In the genomic region with DNA sequence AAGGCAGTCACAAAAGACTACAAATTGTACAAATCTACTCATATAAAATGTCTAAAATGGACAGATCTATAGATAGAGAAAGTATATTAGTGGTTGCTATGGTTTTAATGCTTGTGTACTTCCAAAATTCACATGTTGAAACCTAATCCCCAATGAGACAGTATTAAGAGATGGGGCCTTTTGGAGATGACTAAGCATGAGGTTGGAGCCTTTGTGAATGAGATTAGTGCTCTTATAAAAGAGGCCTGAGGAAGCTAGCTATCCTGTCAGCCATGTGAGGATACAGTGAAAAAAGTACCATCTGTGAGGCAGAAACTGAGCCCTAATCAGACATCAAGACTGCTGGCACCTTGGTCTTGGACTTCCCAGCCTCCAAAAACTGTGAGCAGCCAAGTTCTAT, we compare ENCODE assay signal across 23 cellular contexts.
A peak's percentile ranks its signal among the peaks of the same experiment; 100 is the strongest.
DNase-seq lines count a peak whose midpoint lies in the region; ATAC-seq and TF ChIP-seq lines count a peak whose summit lies in the region.
"Had no signal": no experiment of that assay in that cellular context is flagged by ENCODE, and none has a peak within 500 bp of the region (broad histone marks: within the 10 kb centered on the region; RNA-seq: fewer than 3 reads in every experiment).

No MANE protein-coding gene starts in this region.

- no TSS peak for BruUV-seq in IMR-90 (replicated peaks; lab: Mats Ljungman, UMichigan)

- H4K91ac ChIP-seq in IMR-90 (ENCODE audit: insufficient read depth, low read depth, low read length): no peak overlapping the region
- H4K91ac ChIP-seq in neuronal stem cell (ENCODE audit: low read depth, low read length, poor library complexity): no peak overlapping the region

- intact Hi-C loops in IMR-90 (cut with micrococcal nuclease): no loop called here

- H3K9me3 ChIP-seq in IMR-90 (ENCODE audit: control insufficient read depth, insufficient read depth, low read length): no peaks in the 10 kb centered on the region
- no peaks in the 10 kb centered on the region for H3K9me3 ChIP-seq in neuronal stem cell (replicated peaks in 1 of 2; ENCODE audit: control insufficient read depth in 2 of 2, insufficient read depth in 1 of 2, low read depth in 1 of 2, low read length in 2 of 2)
- H3K9me3 ChIP-seq: spleen had no signal

- H2BK15ac ChIP-seq in IMR-90 (ENCODE audit: low read depth, low read length) (no peak overlapping the region), neuronal stem cell (ENCODE audit: low read length) (no peak overlapping the region)

- H3K36me3 ChIP-seq in IMR-90 (ENCODE audit: control insufficient read depth, insufficient read depth, low read length): no peaks in the 10 kb centered on the region
- H3K36me3 ChIP-seq in neuronal stem cell (replicated peaks in 1 of 2; ENCODE audit: control insufficient read depth in 2 of 2, insufficient read depth in 2 of 2, low read length in 2 of 2): peaks cover 0 to 24% of the 10 kb centered on the region in 2 donors

- no peak overlapping the region for H3K4ac ChIP-seq in IMR-90 (ENCODE audit: low read depth, low read length)
- no peak overlapping the region for H3K4ac ChIP-seq in neuronal stem cell (ENCODE audit: low read length)

- no peaks in the 10 kb centered on the region for H3K9me1 ChIP-seq in IMR-90 (ENCODE audit: insufficient read depth, low read length)

- CTCF ChIA-PET in IMR-90 (lab: Yijun Ruan, JAX): no interaction called here

- H4K5ac ChIP-seq in IMR-90 (ENCODE audit: low read depth, low read length): no peak overlapping the region

- TF ChIP-seq CTCF in IMR-90 (conservative IDR thresholded peaks at IDR 0.05; ENCODE audit: low read depth, low read length): no peak
- no peak for TF ChIP-seq CTCF in foreskin keratinocyte (conservative IDR thresholded peaks at IDR 0.05)

- H4K20me1 ChIP-seq in IMR-90 (ENCODE audit: insufficient read depth, low read length): no peaks in the 10 kb centered on the region

- TF ChIP-seq POLR2A in IMR-90 (IDR thresholded peaks at IDR 0.05; ENCODE audit: low read depth, low read length): no peak

- H3K27ac ChIP-seq in IMR-90 (ENCODE audit: insufficient read depth, low read length) (no peak overlapping the region), foreskin keratinocyte (no peak overlapping the region), neuronal stem cell (replicated peaks; ENCODE audit: low read length) (no peak overlapping the region)
- H3K27ac ChIP-seq: KMS-11, spleen, VCaP had no signal

- H3K56ac ChIP-seq in IMR-90 (ENCODE audit: extremely low read depth, insufficient read depth, low read length): no peak overlapping the region

- no peak overlapping the region for H2BK20ac ChIP-seq in IMR-90 (ENCODE audit: low read depth, low read length)

- no peak overlapping the region for H2BK12ac ChIP-seq in neuronal stem cell (ENCODE audit: low read length)

- H2AK9ac ChIP-seq in IMR-90 (replicated peaks; ENCODE audit: low read depth, low read length, poor library complexity): no peak overlapping the region

- H3K4me3 ChIP-seq in IMR-90 (ENCODE audit: insufficient read depth, low read depth, low read length) (no peak overlapping the region), neuronal stem cell (ENCODE audit: low read length in 2 of 2) (no peak overlapping the region)
- H3K4me3 ChIP-seq: spleen had no signal

- H4K8ac ChIP-seq in IMR-90 (ENCODE audit: low read depth in 2 of 2, low read length in 2 of 2) (no peak overlapping the region), neuronal stem cell (ENCODE audit: low read depth, low read length) (no peak overlapping the region)

- H3K27me3 ChIP-seq in IMR-90 (ENCODE audit: control insufficient read depth, insufficient read depth, low read length) (no peaks in the 10 kb centered on the region), foreskin keratinocyte (no peaks in the 10 kb centered on the region), neuronal stem cell (ENCODE audit: control insufficient read depth in 3 of 3, insufficient read depth in 3 of 3, low read depth in 1 of 3, low read length in 3 of 3) (no peaks in the 10 kb centered on the region)
- H3K27me3 ChIP-seq: spleen had no signal

- dilution Hi-C loops in IMR-90 (cut with HindIII; ENCODE audit: low sequenced_read_pairs, unreplicated experiment): no loop called here

- no peak overlapping the region for H3K9ac ChIP-seq in IMR-90 (ENCODE audit: low read depth, low read length)
- H3K9ac ChIP-seq in neuronal stem cell (ENCODE audit: low read depth, low read length, poor library complexity): no peak overlapping the region
- H3K9ac ChIP-seq: KMS-11 had no signal

- H3K79me1 ChIP-seq in IMR-90 (ENCODE audit: low read depth in 1 of 2, low read length in 2 of 2) (no peaks in the 10 kb centered on the region), neuronal stem cell (ENCODE audit: low read depth, low read length) (no peaks in the 10 kb centered on the region)

- no peak overlapping the region for H3K14ac ChIP-seq in IMR-90 (replicated peaks; ENCODE audit: low read depth, low read length)
- no peak overlapping the region for H3K14ac ChIP-seq in neuronal stem cell (ENCODE audit: low read length)

- H2BK5ac ChIP-seq in IMR-90 (ENCODE audit: low read depth, low read length, poor library complexity, severe bottlenecking) (no peak overlapping the region), neuronal stem cell (ENCODE audit: low read length) (no peak overlapping the region)

- H3K18ac ChIP-seq in IMR-90 (ENCODE audit: low read depth, low read length) (no peak overlapping the region), neuronal stem cell (ENCODE audit: low read length) (no peak overlapping the region)

- H2AK5ac ChIP-seq in IMR-90 (ENCODE audit: low read depth, low read length) (no peak overlapping the region), neuronal stem cell (ENCODE audit: low read depth, low read length) (no peak overlapping the region)

- H2AFZ ChIP-seq in IMR-90 (replicated peaks; ENCODE audit: low read length, poor library complexity): no peak overlapping the region
- no peak overlapping the region for H2AFZ ChIP-seq in neuronal stem cell (ENCODE audit: low read length)

- DNase-seq in activated CD4-positive, CD25-positive, alpha-beta regulatory T cell (lab: John Stamatoyannopoulos, UW): no peak
- DNase-seq in IMR-90: peak; percentile 34
- peak; percentile 36 for DNase-seq in RKO (ENCODE audit: low spot score)
- peak; percentile 7 to 42 for DNase-seq in foreskin keratinocyte
- no peak for DNase-seq in neuronal stem cell (ENCODE audit: low spot score)
- no peak for DNase-seq in ecto neural progenitor cell (ENCODE audit: low spot score)
- DNase-seq: dermis blood vessel endothelial cell; DND-41; hypothalamus; immature natural killer cell; left colon; mammary epithelial cell; NCI-H1694; nephron progenitor cell; right cardiac atrium; RPMI8226; spleen; stimulated activated CD4-positive, alpha-beta T cell treated with anti-CD3 and anti-CD28 coated beads, Interleukin-2, amount 100 ng/mL, for 48 hours; substantia nigra had no signal

- no peak overlapping the region for H2BK120ac ChIP-seq in IMR-90 (ENCODE audit: low read depth, low read length)
- no peak overlapping the region for H2BK120ac ChIP-seq in neuronal stem cell (ENCODE audit: low read depth, low read length)

- no peak for TF ChIP-seq RAD21 in IMR-90 (IDR thresholded peaks at IDR 0.05; ENCODE audit: low read length)

- H3K4me2 ChIP-seq in IMR-90 (ENCODE audit: low read depth, low read length) (no peak overlapping the region), neuronal stem cell (ENCODE audit: insufficient read depth, low read length, poor library complexity, severe bottlenecking) (no peak overlapping the region)
- H3K4me2 ChIP-seq: KMS-11 had no signal

- peak; percentile 36 to 44 for ATAC-seq in activated CD4-positive, CD25-positive, alpha-beta regulatory T cell treated with anti-CD3 and anti-CD28 coated beads, Interleukin-2, amount 50 U/mL, for 24 hours
- ATAC-seq in IMR-90 (ENCODE audit: low read depth) (no peak), foreskin keratinocyte (peak; percentile 66), HG03565 (IDR thresholded peaks at IDR 0.05; ENCODE audit: unreplicated experiment) (no peak)
- ATAC-seq: left colon, right cardiac atrium had no signal

- in situ Hi-C loops in IMR-90 (cut with MboI; ENCODE audit: low sequenced_read_pairs): no loop called here

- POLR2A ChIA-PET in IMR-90 (lab: Charles Lee; ENCODE audit: unreplicated experiment): no interaction called here

- no peak overlapping the region for H3K23ac ChIP-seq in IMR-90 (ENCODE audit: low read depth, low read length)
- no peak overlapping the region for H3K23ac ChIP-seq in neuronal stem cell (ENCODE audit: low read depth, low read length, poor library complexity)

- H3K4me1 ChIP-seq in IMR-90 (ENCODE audit: control insufficient read depth, insufficient read depth, low read length): no peaks in the 10 kb centered on the region
- no peaks in the 10 kb centered on the region for H3K4me1 ChIP-seq in foreskin keratinocyte
- no peaks in the 10 kb centered on the region for H3K4me1 ChIP-seq in neuronal stem cell (ENCODE audit: control insufficient read depth in 2 of 2, insufficient read depth in 1 of 2, low read depth in 1 of 2, low read length in 2 of 2)
- H3K4me1 ChIP-seq: spleen had no signal

TF ChIP-seq in IMR-90, 13 proteins besides CTCF, POLR2A, EP300 and RAD21 (continues in another document):
- TF ChIP-seq, protein P1, sequence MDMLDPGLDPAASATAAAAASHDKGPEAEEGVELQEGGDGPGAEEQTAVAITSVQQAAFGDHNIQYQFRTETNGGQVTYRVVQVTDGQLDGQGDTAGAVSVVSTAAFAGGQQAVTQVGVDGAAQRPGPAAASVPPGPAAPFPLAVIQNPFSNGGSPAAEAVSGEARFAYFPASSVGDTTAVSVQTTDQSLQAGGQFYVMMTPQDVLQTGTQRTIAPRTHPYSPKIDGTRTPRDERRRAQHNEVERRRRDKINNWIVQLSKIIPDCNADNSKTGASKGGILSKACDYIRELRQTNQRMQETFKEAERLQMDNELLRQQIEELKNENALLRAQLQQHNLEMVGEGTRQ (IDR thresholded peaks at IDR 0.05; ENCODE audit: low read depth, low read length): no peak
- TF ChIP-seq RFX5 (IDR thresholded peaks at IDR 0.05; ENCODE audit: low read depth, low read length) (no peak), SMC3 (IDR thresholded peaks at IDR 0.05; ENCODE audit: low read depth, low read length) (no peak), RCOR1 (IDR thresholded peaks at IDR 0.05; ENCODE audit: insufficient replicate concordance, low read length) (no peak), MAFK (IDR thresholded peaks at IDR 0.05; ENCODE audit: low read depth, low read length) (no peak), BHLHE40 (IDR thresholded peaks at IDR 0.05; ENCODE audit: low read depth, low read length) (no peak)
- TF ChIP-seq, protein P2, sequence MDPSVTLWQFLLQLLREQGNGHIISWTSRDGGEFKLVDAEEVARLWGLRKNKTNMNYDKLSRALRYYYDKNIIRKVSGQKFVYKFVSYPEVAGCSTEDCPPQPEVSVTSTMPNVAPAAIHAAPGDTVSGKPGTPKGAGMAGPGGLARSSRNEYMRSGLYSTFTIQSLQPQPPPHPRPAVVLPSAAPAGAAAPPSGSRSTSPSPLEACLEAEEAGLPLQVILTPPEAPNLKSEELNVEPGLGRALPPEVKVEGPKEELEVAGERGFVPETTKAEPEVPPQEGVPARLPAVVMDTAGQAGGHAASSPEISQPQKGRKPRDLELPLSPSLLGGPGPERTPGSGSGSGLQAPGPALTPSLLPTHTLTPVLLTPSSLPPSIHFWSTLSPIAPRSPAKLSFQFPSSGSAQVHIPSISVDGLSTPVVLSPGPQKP (IDR thresholded peaks at IDR 0.05; ENCODE audit: borderline replicate concordance, low read depth, low read length): no peak

Comparison
In these comparisons a context has a peak if more than half of its experiments do, and no peak if none do; other contexts are left out.
1. ATAC-seq: peak in activated CD4-positive, CD25-positive, alpha-beta regulatory T cell treated with anti-CD3 and anti-CD28 coated beads, Interleukin-2, amount 50 U/mL, for 24 hours (2 of 2) and foreskin keratinocyte (single experiment); none in IMR-90 (single experiment) and HG03565 (single experiment).
2. DNase-seq: peak in IMR-90 (single experiment), RKO (single experiment) and foreskin keratinocyte (2 of 2); none in activated CD4-positive, CD25-positive, alpha-beta regulatory T cell (0 of 4), neuronal stem cell (single experiment) and ecto neural progenitor cell (single experiment).